In genomic region chr5:175898644-175899215, GRCh38 we compare ENCODE assay signal across 3 cellular contexts. TPM values are rescaled to one million over a fixed set of nuclear protein-coding genes. Genes with fewer than 3 reads are reported as not detected.
"Had no signal": no experiment of that assay in that cellular context is flagged by ENCODE, and none has a peak within 500 bp of the region (broad histone marks: within the 10 kb centered on the region; RNA-seq: fewer than 3 reads in every experiment).

No MANE protein-coding gene starts in this region.

RNA-seq across cellular contexts. Expression of gene CPLX2, which starts 27.4 kb away (rescaled TPM):
- total RNA-seq: M059J, Right ventricle myocardium superior, SJSA1 had no signal
